16 cellular contexts compared by ENCODE assay signal in the genomic region with DNA sequence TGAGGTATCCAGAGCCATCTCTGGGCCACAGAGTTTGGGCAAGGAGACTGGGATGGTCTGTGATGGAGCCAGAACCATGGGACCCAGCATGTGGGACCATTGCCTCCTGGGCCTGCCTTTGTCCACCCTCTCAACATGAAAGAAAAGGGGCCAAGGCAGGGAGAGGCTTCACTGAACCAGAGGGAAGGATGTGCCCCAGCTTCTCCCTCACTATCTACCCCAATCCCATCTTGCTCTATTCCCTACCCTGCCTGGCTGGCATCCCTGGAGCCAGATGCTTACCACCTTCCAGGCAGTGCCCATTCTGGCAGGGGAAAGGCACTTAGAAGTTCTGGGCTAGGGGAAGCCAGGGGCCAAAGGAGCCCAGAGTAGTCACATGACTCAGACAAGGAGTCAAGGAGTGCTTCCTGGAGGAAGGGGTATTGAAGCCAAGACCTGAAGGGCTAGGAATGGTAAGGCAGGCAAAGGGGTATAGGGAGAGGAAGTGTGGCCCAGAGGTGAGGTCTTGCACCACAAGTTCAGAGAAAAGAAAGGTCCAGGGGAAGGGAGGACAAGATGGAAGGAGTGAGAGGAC. TPM values are rescaled to one million over a fixed set of nuclear protein-coding genes. Genes with fewer than 3 reads are reported as not detected.
DNase-seq lines count a peak whose midpoint lies in the region; ATAC-seq, FAIRE-seq and TF ChIP-seq lines count a peak whose summit lies in the region.
"Had no signal": no experiment of that assay in that cellular context is flagged by ENCODE, and none has a peak within 500 bp of the region (broad histone marks: within the 10 kb centered on the region; RNA-seq: fewer than 3 reads in every experiment).

No MANE protein-coding gene starts in this region.

- DNase-seq in T-helper 1 cell: no peak
- no peak for DNase-seq in activated naive CD8-positive, alpha-beta T cell treated with anti-CD3 and anti-CD28 coated beads, Interleukin-2, amount 50 U/mL, for 24 hours
- DNase-seq in substantia nigra (lab: John Stamatoyannopoulos, UW): no peak
- no peak for DNase-seq in neural progenitor cell (ENCODE audit: low spot score)
- DNase-seq in frontal cortex (ENCODE audit: low spot score in 2 of 2): no peak
- no peak for DNase-seq in anterior cingulate cortex (lab: John Stamatoyannopoulos, UW)
- DNase-seq: MV-4-11, NCI-H2081 treated with DMSO at 0.1 percent for 48 hours, NCI-H524 treated with DMSO at 0.1 percent for 48 hours had no signal

- no peak for TF ChIP-seq CTCF in neural progenitor cell (IDR thresholded peaks at IDR 0.05)

- no peaks in the 10 kb centered on the region for H3K36me3 ChIP-seq in neural progenitor cell
- H3K36me3 ChIP-seq: right lobe of liver had no signal

- no peaks in the 10 kb centered on the region for H3F3A ChIP-seq in neural progenitor cell (ENCODE audit: low read depth)

- no peak for FAIRE-seq in frontal cortex (lab: Jason Lieb, UNC)
- FAIRE-seq: H1, HepG2 had no signal

- H2AFZ ChIP-seq in neural progenitor cell (replicated peaks): no peak overlapping the region

- H3K9me3 Mint-ChIP-seq in T-helper 1 cell treated with Interleukin-12 subunit alpha and Interleukin-12 subunit beta and Interleukin-4 antibody, amounts not matched to agents 30 μg/mL and 1 μg/mL, for 36 hours: no peaks in the 10 kb centered on the region
- no peaks in the 10 kb centered on the region for H3K9me3 Mint-ChIP-seq in activated naive CD8-positive, alpha-beta T cell treated with anti-CD3 and anti-CD28 coated beads, Interleukin-2, amount 50 U/mL, for 24 hours
- H3K9me3 Mint-ChIP-seq in neural progenitor cell: no peaks in the 10 kb centered on the region

- H3K4me3 Mint-ChIP-seq in T-helper 1 cell treated with Interleukin-12 subunit alpha and Interleukin-12 subunit beta and Interleukin-4 antibody, amounts not matched to agents 30 μg/mL and 1 μg/mL, for 36 hours: no peak overlapping the region
- H3K4me3 Mint-ChIP-seq in activated naive CD8-positive, alpha-beta T cell treated with anti-CD3 and anti-CD28 coated beads, Interleukin-2, amount 50 U/mL, for 24 hours: no peak overlapping the region
- H3K4me3 Mint-ChIP-seq in neural progenitor cell: no peak overlapping the region

- no peak for ATAC-seq in activated naive CD8-positive, alpha-beta T cell treated with anti-CD3 and anti-CD28 coated beads, Interleukin-2, amount 50 U/mL, for 24 hours
- ATAC-seq: HepG2, Panc1, right lobe of liver had no signal

- H3K4me3 ChIP-seq in neural progenitor cell: no peak overlapping the region
- H3K4me3 ChIP-seq: right lobe of liver had no signal

- no peak overlapping the region for H3K9ac ChIP-seq in neural progenitor cell

- no peaks in the 10 kb centered on the region for H3K27me3 Mint-ChIP-seq in T-helper 1 cell treated with Interleukin-12 subunit alpha and Interleukin-12 subunit beta and Interleukin-4 antibody, amounts not matched to agents 30 μg/mL and 1 μg/mL, for 36 hours (ENCODE audit: low read depth)
- no peaks in the 10 kb centered on the region for H3K27me3 Mint-ChIP-seq in activated naive CD8-positive, alpha-beta T cell treated with anti-CD3 and anti-CD28 coated beads, Interleukin-2, amount 50 U/mL, for 24 hours
- peaks cover 2% of the 10 kb centered on the region for H3K27me3 Mint-ChIP-seq in neural progenitor cell (ENCODE audit: insufficient read depth, low read depth)

- H3K4me1 ChIP-seq in neural progenitor cell: peaks cover 7% of the 10 kb centered on the region
- H3K4me1 ChIP-seq: right lobe of liver had no signal

- H3K27me3 ChIP-seq in layer of hippocampus (ENCODE audit: control insufficient read depth, insufficient read depth, low read length) (no peaks in the 10 kb centered on the region), neural progenitor cell (no peaks in the 10 kb centered on the region)
- H3K27me3 ChIP-seq: right lobe of liver had no signal

- H3K4me1 Mint-ChIP-seq in T-helper 1 cell treated with Interleukin-12 subunit alpha and Interleukin-12 subunit beta and Interleukin-4 antibody, amounts not matched to agents 30 μg/mL and 1 μg/mL, for 36 hours (ENCODE audit: low read depth): peaks cover 1% of the 10 kb centered on the region
- peaks cover 50% of the 10 kb centered on the region for H3K4me1 Mint-ChIP-seq in activated naive CD8-positive, alpha-beta T cell treated with anti-CD3 and anti-CD28 coated beads, Interleukin-2, amount 50 U/mL, for 24 hours
- H3K4me1 Mint-ChIP-seq in neural progenitor cell: peaks cover 40% of the 10 kb centered on the region

- H3K4me2 ChIP-seq in neural progenitor cell: no peak overlapping the region

- H3K36me3 Mint-ChIP-seq in T-helper 1 cell treated with Interleukin-12 subunit alpha and Interleukin-12 subunit beta and Interleukin-4 antibody, amounts not matched to agents 30 μg/mL and 1 μg/mL, for 36 hours (ENCODE audit: low read depth): no peaks in the 10 kb centered on the region
- H3K36me3 Mint-ChIP-seq in activated naive CD8-positive, alpha-beta T cell treated with anti-CD3 and anti-CD28 coated beads, Interleukin-2, amount 50 U/mL, for 24 hours (ENCODE audit: low read depth): no peaks in the 10 kb centered on the region
- peaks cover 4% of the 10 kb centered on the region for H3K36me3 Mint-ChIP-seq in neural progenitor cell

- H3K79me2 ChIP-seq in neural progenitor cell (ENCODE audit: low read depth): no peaks in the 10 kb centered on the region

- no peaks in the 10 kb centered on the region for H4K20me1 ChIP-seq in neural progenitor cell (ENCODE audit: low read depth)

- peak overlapping the region; percentile 65 for H3K27ac ChIP-seq in layer of hippocampus (ENCODE audit: low read depth, low read length)
- H3K27ac ChIP-seq in substantia nigra (ENCODE audit: low read depth, low read length, poor library complexity, severe bottlenecking): peak overlapping the region; percentile 3
- H3K27ac ChIP-seq in neural progenitor cell: no peak overlapping the region
- H3K27ac ChIP-seq: 22Rv1, right lobe of liver had no signal

- H3K9me3 ChIP-seq in neural progenitor cell (ENCODE audit: low read depth): no peaks in the 10 kb centered on the region
- H3K9me3 ChIP-seq: right lobe of liver had no signal

- H3K27ac Mint-ChIP-seq in T-helper 1 cell treated with Interleukin-12 subunit alpha and Interleukin-12 subunit beta and Interleukin-4 antibody, amounts not matched to agents 30 μg/mL and 1 μg/mL, for 36 hours: peak overlapping the region; percentile 55
- peak overlapping the region; percentile 32 for H3K27ac Mint-ChIP-seq in activated naive CD8-positive, alpha-beta T cell treated with anti-CD3 and anti-CD28 coated beads, Interleukin-2, amount 50 U/mL, for 24 hours
- no peak overlapping the region for H3K27ac Mint-ChIP-seq in neural progenitor cell

RNA-seq across cellular contexts. Expression of a gene that starts 9.8 kb away (rescaled TPM):
- 8.3 and 10.3 TPM in 2 replicates for total RNA-seq in neural progenitor cell (ENCODE audit: low replicate concordance)
- 2.0 TPM for total RNA-seq in frontal cortex

RNA-seq across cellular contexts. Expression of a gene that starts 26.9 kb away (rescaled TPM):
- total RNA-seq in neural progenitor cell (ENCODE audit: low replicate concordance) (0.06 and 0.09 TPM in 2 replicates), frontal cortex (1.6 TPM)

RNA-seq across cellular contexts. Expression of a gene that starts 39.6 kb away (rescaled TPM):
- total RNA-seq in neural progenitor cell (ENCODE audit: low replicate concordance) (12.4 and 15.9 TPM in 2 replicates), frontal cortex (13.9 TPM)
